Comparison of ENCODE assay signal across 24 cellular contexts in genomic region chr1:225949041-225949440, GRCh38. TPM values are rescaled to one million over a fixed set of nuclear protein-coding genes. Genes with fewer than 3 reads are reported as not detected.
DNase-seq lines count a peak whose midpoint lies in the region; ATAC-seq, FAIRE-seq and TF ChIP-seq lines count a peak whose summit lies in the region.
"Had no signal": no experiment of that assay in that cellular context is flagged by ENCODE, and none has a peak within 500 bp of the region (broad histone marks: within the 10 kb centered on the region; RNA-seq: fewer than 3 reads in every experiment).

No MANE protein-coding gene starts in this region.

- no peak for ATAC-seq in K562
- no peak for ATAC-seq in GM18505 (IDR thresholded peaks at IDR 0.05; ENCODE audit: unreplicated experiment)
- ATAC-seq in left lobe of liver = no peak
- ATAC-seq: CD8-positive, alpha-beta T cell; GM12878 had no signal

- H3K27ac Mint-ChIP-seq in H9 = peak overlapping the region in 2 of 3 experiments; percentile 31 to 37; a peak in 3 of 7 replicates
- H3K27ac Mint-ChIP-seq: B cell; CD8-positive, alpha-beta T cell had no signal

- no peaks in the 10 kb centered on the region for H3K79me1 ChIP-seq in H9 (ENCODE audit: insufficient read depth, low read depth, low read length, poor library complexity, severe bottlenecking)
- no peaks in the 10 kb centered on the region for H3K79me1 ChIP-seq in mesendoderm (ENCODE audit: low read length)

- no peak overlapping the region for H3K4ac ChIP-seq in H9 (ENCODE audit: low read depth, low read length)
- H3K4ac ChIP-seq in mesendoderm (ENCODE audit: low read depth, low read length) = no peak overlapping the region

- no peak overlapping the region for H3K23ac ChIP-seq in H9 (ENCODE audit: insufficient read length, low read depth, low read length)
- no peak overlapping the region for H3K23ac ChIP-seq in mesendoderm (ENCODE audit: low read length)

- no peaks in the 10 kb centered on the region for H4K20me1 ChIP-seq in H9 (ENCODE audit: control insufficient read depth, insufficient read depth, insufficient read length)
- H4K20me1 ChIP-seq in K562 (replicated peaks; ENCODE audit: control insufficient read depth, insufficient read depth, low read length) = no peaks in the 10 kb centered on the region

- no peaks in the 10 kb centered on the region for H3K9me1 ChIP-seq in K562 (ENCODE audit: control insufficient read depth, insufficient read depth, low read length)

- no peak overlapping the region for H3K14ac ChIP-seq in H9 (ENCODE audit: insufficient read depth, low read length)

- no peaks in the 10 kb centered on the region for H3K36me3 Mint-ChIP-seq in H9 (ENCODE audit: insufficient read depth in 1 of 3, low read depth in 3 of 3)
- H3K36me3 Mint-ChIP-seq: CD8-positive, alpha-beta T cell had no signal

- no peaks in the 10 kb centered on the region; the same call in 1 of the 2 replicates for H3K27me3 ChIP-seq in H9 (ENCODE audit: insufficient read depth, low read length)
- no peaks in the 10 kb centered on the region for H3K27me3 ChIP-seq in K562 (ENCODE audit: control insufficient read depth in 2 of 2, insufficient read depth in 2 of 2, low read length in 2 of 2)
- H3K27me3 ChIP-seq in mesendoderm (ENCODE audit: insufficient read depth, low read length, poor library complexity) = no peaks in the 10 kb centered on the region
- peaks cover 0 to 26% (median 0%) of the 10 kb centered on the region in 7 donors for H3K27me3 ChIP-seq in spleen (replicated peaks in 1 of 7)

- no peaks in the 10 kb centered on the region for H3K36me3 ChIP-seq in K562 (ENCODE audit: control insufficient read depth, insufficient read depth, low read length)
- no peaks in the 10 kb centered on the region for H3K36me3 ChIP-seq in mesendoderm (ENCODE audit: control insufficient read depth, insufficient read depth, low read length)
- H3K36me3 ChIP-seq in spleen = no peaks in the 10 kb centered on the region

- H3K79me2 ChIP-seq in H9 (ENCODE audit: insufficient read depth, low read length) = no peaks in the 10 kb centered on the region
- H3K79me2 ChIP-seq in K562 (ENCODE audit: control insufficient read depth, insufficient read depth, low read length) = no peaks in the 10 kb centered on the region
- H3K79me2 ChIP-seq in mesendoderm (ENCODE audit: control insufficient read depth, insufficient read depth, low read length) = no peaks in the 10 kb centered on the region

- H2BK5ac ChIP-seq in H9 (ENCODE audit: insufficient read length, low read length) = no peak overlapping the region
- H2BK5ac ChIP-seq in mesendoderm (ENCODE audit: low read length) = no peak overlapping the region

- H3K23me2 ChIP-seq in H9 (ENCODE audit: insufficient read length, low read depth, low read length, poor library complexity, severe bottlenecking) = no peaks in the 10 kb centered on the region

- H3K27ac ChIP-seq in H9 (ENCODE audit: insufficient read length, low read depth, low read length) = no peak overlapping the region
- no peak overlapping the region for H3K27ac ChIP-seq in K562 (ENCODE audit: extremely low read depth, low read depth, low read length)
- peak overlapping the region; percentile 68 for H3K27ac ChIP-seq in mesendoderm (ENCODE audit: low read depth, low read length)
- no peak overlapping the region for H3K27ac ChIP-seq in spleen
- H3K27ac ChIP-seq: C4-2B, SK-N-MC had no signal

- DNase-seq in H9 (no peak), K562 (ENCODE audit: extremely low read depth in 1 of 4, low spot score in 3 of 4) (peak in 1 of 4 experiments; percentile 11), mesendoderm (peak; percentile 87), spleen (peak; percentile 24), NCI-H526 treated with DMSO at 0.1 percent for 48 hours (lab: John Stamatoyannopoulos, UW) (no peak), left lobe of liver (ENCODE audit: low spot score) (no peak)
- DNase-seq: Caco-2; CD8-positive, alpha-beta T cell; GDM1; Karpas-422; NCI-H1092; NCI-H1436; NCI-H2029; NCI-H446 treated with DMSO at 0.1 percent for 48 hours; NCI-H526; Right ventricle myocardium superior; RPMI8226 had no signal

- POLR2A ChIA-PET in K562 (lab: Yijun Ruan, JAX) = interaction anchor here (0.8 to 1.3 kb wide), 4 partner anchors 10 to 24 kb away, joined by 3 to 6 read pairs (median 4); partner anchors contain the start of gene PYCR2

- no peak overlapping the region for H2AFZ ChIP-seq in H9 (ENCODE audit: low read length)
- H2AFZ ChIP-seq in K562 (ENCODE audit: low read depth, low read length) = peak overlapping the region; percentile 54

- H3K9me3 Mint-ChIP-seq in H9 = no peaks in the 10 kb centered on the region; a peak in 1 of 5 replicates
- H3K9me3 Mint-ChIP-seq: CD8-positive, alpha-beta T cell had no signal

- H3K4me2 ChIP-seq in H9 (ENCODE audit: insufficient read depth, insufficient read length, low read length) = no peak overlapping the region
- peak overlapping the region; percentile 5; the same call in 1 of the 2 replicates for H3K4me2 ChIP-seq in K562 (ENCODE audit: insufficient read depth, low read length)
- H3K4me2 ChIP-seq in mesendoderm (ENCODE audit: low read length) = no peak overlapping the region

- TF ChIP-seq CTCF in H9 (conservative IDR thresholded peaks at IDR 0.05) = no peak
- no peak for TF ChIP-seq CTCF in K562 (IDR thresholded peaks at IDR 0.05 in 2 of 3, conservative IDR thresholded peaks at IDR 0.05 in 1 of 3; ENCODE audit: insufficient read depth in 2 of 3, low read depth in 1 of 3, low read length in 3 of 3)
- no peak for TF ChIP-seq CTCF in spleen (IDR thresholded peaks at IDR 0.05 in 8 of 11, conservative IDR thresholded peaks at IDR 0.05 in 3 of 11)

- peaks cover 57 to 58% of the 10 kb centered on the region in 2 experiments for H3K4me1 Mint-ChIP-seq in H9

- H3K56ac ChIP-seq in H9 (ENCODE audit: insufficient read length, low read depth, low read length) = no peak overlapping the region
- H3K56ac ChIP-seq in mesendoderm (ENCODE audit: low read length) = peak overlapping the region; percentile 54

- H3K4me1 ChIP-seq in H9 (ENCODE audit: insufficient read depth, low read length) (peaks cover 28% of the 10 kb centered on the region; the same call in 1 of the 2 replicates), K562 (replicated peaks in 1 of 2; ENCODE audit: control insufficient read depth in 2 of 2, insufficient read depth in 2 of 2, low read length in 2 of 2) (peaks cover 13 to 15% of the 10 kb centered on the region in 2 experiments; a peak in 4 of 5 replicates), mesendoderm (ENCODE audit: control insufficient read depth, low read depth, low read length) (peaks cover 24% of the 10 kb centered on the region), spleen (peaks cover 0 to 14% (median 9%) of the 10 kb centered on the region in 6 donors)
- H3K4me1 ChIP-seq: Caco-2 had no signal

- H4K91ac ChIP-seq in H9 (ENCODE audit: insufficient read length, low read depth, low read length) = no peak overlapping the region

- no peak for TF ChIP-seq RAD21 in K562 (CRISPR knock-in tag; conservative IDR thresholded peaks at IDR 0.05 in 1 of 2, IDR thresholded peaks at IDR 0.05 in 1 of 2)

- no peak overlapping the region for H2AK5ac ChIP-seq in H9 (ENCODE audit: insufficient read length, low read length)
- H2AK5ac ChIP-seq in mesendoderm (ENCODE audit: low read length) = no peak overlapping the region

- no peak overlapping the region for H3T11ph ChIP-seq in H9 (ENCODE audit: low read length)

- no TSS peak for BruUV-seq in K562 (replicated peaks; lab: Mats Ljungman, UMichigan)

- no peak for TF ChIP-seq EP300 in K562 (IDR thresholded peaks at IDR 0.05; ENCODE audit: low read length)

- FAIRE-seq in K562 (lab: Jason Lieb, UNC) = no peak
- FAIRE-seq: GM12878 had no signal

- no CpG with 5 or more reads among the region's 6 CpGs for WGBS in H9 (ENCODE audit: extremely low coverage, insufficient read length, low lambda C conversion rate)
- WGBS in K562 (ENCODE audit: insufficient coverage, low coverage, missing lambda C conversion rate) = 31% methylated on average over 6 of the region's 6 CpGs
- no CpG with 5 or more reads among the region's 6 CpGs for WGBS in mesendoderm (ENCODE audit: extremely low coverage, insufficient coverage, low lambda C conversion rate)
- 40 to 63% (median 44%) methylated on average over 6 of the region's 6 CpGs for WGBS in spleen, 5 donors

- H3K4me3 Mint-ChIP-seq in H9 = peak overlapping the region in 1 of 2 experiments; percentile 7; a peak in 1 of 5 replicates
- H3K4me3 Mint-ChIP-seq: B cell; CD8-positive, alpha-beta T cell had no signal

- H4K8ac ChIP-seq in H9 (replicated peaks; ENCODE audit: insufficient read length, low read depth, low read length) (no peak overlapping the region), mesendoderm (ENCODE audit: low read depth, low read length) (no peak overlapping the region)

- H3K9me3 ChIP-seq in H9 (ENCODE audit: control insufficient read depth, low read depth, low read length) = no peaks in the 10 kb centered on the region
- H3K9me3 ChIP-seq in K562 (replicated peaks; ENCODE audit: control insufficient read depth, insufficient read depth, low read depth, low read length) = no peaks in the 10 kb centered on the region
- no peaks in the 10 kb centered on the region for H3K9me3 ChIP-seq in spleen
- H3K9me3 ChIP-seq: Caco-2 had no signal

- H2BK12ac ChIP-seq in H9 (ENCODE audit: insufficient read length, low read depth, low read length) = no peak overlapping the region

- no peak for TF ChIP-seq POLR2A in K562 (conservative IDR thresholded peaks at IDR 0.05)
- no peak for TF ChIP-seq POLR2A in spleen (IDR thresholded peaks at IDR 0.05)
- TF ChIP-seq POLR2A in GM18505 (IDR thresholded peaks at IDR 0.05; ENCODE audit: borderline replicate concordance, extremely low read depth, insufficient read depth, insufficient read length) = no peak

- CTCF ChIA-PET in K562 (lab: Yijun Ruan, JAX; ENCODE audit: low intra/inter-chr PET ratio) = no interaction called here

- no peak overlapping the region for H2BK20ac ChIP-seq in H9 (ENCODE audit: low read depth, low read length, poor library complexity, severe bottlenecking)

- H4K5ac ChIP-seq in H9 (ENCODE audit: insufficient read length, low read depth, low read length) (no peak overlapping the region), mesendoderm (ENCODE audit: low read length) (no peak overlapping the region)

- H3K18ac ChIP-seq in H9 (ENCODE audit: insufficient read length, low read depth, low read length) (no peak overlapping the region), mesendoderm (ENCODE audit: low read length) (no peak overlapping the region)

- no peak overlapping the region for H3K9ac ChIP-seq in H9 (ENCODE audit: extremely low read depth, insufficient read length, low read length)
- no peak overlapping the region; a peak in 1 of 4 replicates for H3K9ac ChIP-seq in K562 (ENCODE audit: insufficient read depth in 1 of 2, low read depth in 2 of 2, low read length in 2 of 2)
- no peak overlapping the region for H3K9ac ChIP-seq in mesendoderm (ENCODE audit: low read length)

- H2BK120ac ChIP-seq in H9 (ENCODE audit: low read depth, low read length, poor library complexity, severe bottlenecking) = no peak overlapping the region
- H2BK120ac ChIP-seq in mesendoderm (ENCODE audit: low read depth, low read length) = no peak overlapping the region

- peaks cover 13% of the 10 kb centered on the region for H3K27me3 Mint-ChIP-seq in H9 (ENCODE audit: low read depth)

- H2BK15ac ChIP-seq in H9 (ENCODE audit: low read depth, low read length) (no peak overlapping the region), mesendoderm (replicated peaks; ENCODE audit: low read depth) (no peak overlapping the region)

- in situ Hi-C loops in K562 (cut with MboI) = no loop called here

- no peak overlapping the region for H3K4me3 ChIP-seq in K562
- no peak overlapping the region for H3K4me3 ChIP-seq in mesendoderm (ENCODE audit: low read length)
- no peak overlapping the region for H3K4me3 ChIP-seq in spleen
- H3K4me3 ChIP-seq: GM12878, SK-N-MC had no signal

- intact Hi-C loops in K562 (cut with micrococcal nuclease) = no loop called here
- intact Hi-C loops in spleen (cut with DNase I; ENCODE audit: low total_unique reads) = no loop called here

RNA-seq across cellular contexts. Expression of gene LEFTY2, which starts 8.0 kb away (rescaled TPM):
- total RNA-seq in H9 (2021) (16.3 and 16.9 TPM in 2 replicates), K562 (2014; rRNA removed) (0.08 and 0.14 TPM in 2 replicates), K562 (2014; rRNA removed; fragmentation: Illumina TruSeq; extraction: Trizol) (not detected in 2 replicates), K562 (2015; rRNA removed; fragmentation: Illumina TruSeq; extraction: Trizol) (not detected in 2 replicates), K562 (2021) (not detected in 2 replicates), spleen (under 1 TPM in 3 of 7 donors, not detected in 4; 0.34 to 0.54 (median 0.37) TPM), left lobe of liver (not detected)
- total RNA-seq in K562 (2011; cell fraction: chromatin; rRNA removed; ENCODE audit: low replicate concordance) = 0.23 TPM in 1 of 2 replicates, not detected in the other
- total RNA-seq in K562 (2011; cell fraction: nucleolus; rRNA removed) = not detected in 2 replicates
- total RNA-seq in K562 (2011; cell fraction: nucleoplasm; rRNA removed) = 0.29 TPM in 1 of 2 replicates, not detected in the other
- polyA plus RNA-seq in K562 (2011; rRNA removed) (0.04 and 0.07 TPM in 2 replicates), K562 (2014; fragmentation: Illumina TruSeq; extraction: Trizol) (not detected in 2 replicates), K562 (2014; fragmentation: Nextera tagmentation; extraction: Ambion mirVana) (not detected), K562 (2014; rRNA removed) (0.78 TPM in 1 of 2 replicates, not detected in the other), spleen (under 1 TPM; 0.06 to 0.65 (median 0.11) TPM)
- 0.03 and 0.06 TPM in 2 replicates for polyA plus RNA-seq in K562 (2011; cell fraction: cytosol; rRNA removed)
- 0.06 TPM in 1 of 2 replicates, not detected in the other for polyA plus RNA-seq in K562 (2011; cell fraction: nucleus; rRNA removed)
- polyA plus RNA-seq in K562 (2012) = 0.04 TPM in 2 replicates
- polyA minus RNA-seq in K562 (2011; rRNA and poly(A)+ RNA removed) = not detected in 2 replicates
- polyA minus RNA-seq in K562 (2011; cell fraction: cytosol; rRNA and poly(A)+ RNA removed) = not detected in 2 replicates
- polyA minus RNA-seq in K562 (2011; cell fraction: nucleus; rRNA and poly(A)+ RNA removed) = not detected in 2 replicates
- polyA plus RNA-seq in mesendoderm (2013, experiment 1 of 2) = 11.8 TPM
- 13.3 TPM for polyA plus RNA-seq in mesendoderm (2013, experiment 2 of 2)
- total RNA-seq: B cell; Caco-2; CD8-positive, alpha-beta T cell; GM12878; H4; T-helper 1 cell treated with Interleukin-12 subunit alpha and Interleukin-12 subunit beta and Interleukin-4 antibody, amounts not matched to agents 30 ng/mL and 1 ng/mL, for 36 hours had no signal
- polyA plus RNA-seq: GM12878 had no signal

RNA-seq across cellular contexts. Expression of gene PYCR2, which starts 25.0 kb away (rescaled TPM):
- total RNA-seq in H9 (2021) (104 TPM in 2 replicates), K562 (2014; rRNA removed) (162 and 176 TPM in 2 replicates), K562 (2014; rRNA removed; fragmentation: Illumina TruSeq; extraction: Trizol) (75.2 and 76.7 TPM in 2 replicates), K562 (2015; rRNA removed; fragmentation: Illumina TruSeq; extraction: Trizol) (79.2 and 83.5 TPM in 2 replicates), K562 (2021) (200 and 219 TPM in 2 replicates), spleen (10 to 100 TPM; 50.0 to 72.8 (median 67.6) TPM), left lobe of liver (26.9 TPM)
- total RNA-seq in K562 (2011; cell fraction: chromatin; rRNA removed; ENCODE audit: low replicate concordance) = 118 and 268 TPM in 2 replicates
- 193 and 210 TPM in 2 replicates for total RNA-seq in K562 (2011; cell fraction: nucleolus; rRNA removed)
- 181 and 191 TPM in 2 replicates for total RNA-seq in K562 (2011; cell fraction: nucleoplasm; rRNA removed)
- polyA plus RNA-seq in K562 (2011; rRNA removed) (127 and 246 TPM in 2 replicates), K562 (2014; fragmentation: Illumina TruSeq; extraction: Trizol) (154 and 187 TPM in 2 replicates), K562 (2014; fragmentation: Nextera tagmentation; extraction: Ambion mirVana) (1 to 10 TPM; 5.5 to 7.9 TPM), K562 (2014; rRNA removed) (195 and 208 TPM in 2 replicates), spleen (10 to 100 TPM; 68.1 to 80.4 (median 79.9) TPM)
- polyA plus RNA-seq in K562 (2011; cell fraction: cytosol; rRNA removed) = 168 and 216 TPM in 2 replicates
- 321 and 394 TPM in 2 replicates for polyA plus RNA-seq in K562 (2011; cell fraction: nucleus; rRNA removed)
- 161 and 213 TPM in 2 replicates for polyA plus RNA-seq in K562 (2012)
- polyA minus RNA-seq in K562 (2011; rRNA and poly(A)+ RNA removed) = 79.4 and 82.2 TPM in 2 replicates
- polyA minus RNA-seq in K562 (2011; cell fraction: cytosol; rRNA and poly(A)+ RNA removed) = 58.5 and 79.5 TPM in 2 replicates
- 66.8 and 85.3 TPM in 2 replicates for polyA minus RNA-seq in K562 (2011; cell fraction: nucleus; rRNA and poly(A)+ RNA removed)
- polyA plus RNA-seq in mesendoderm (2013, experiment 1 of 2) = 94.1 TPM
- polyA plus RNA-seq in mesendoderm (2013, experiment 2 of 2) = 95.3 TPM

RNA-seq across cellular contexts. Expression of gene SDE2, which starts 50.1 kb away (rescaled TPM):
- total RNA-seq in H9 (2021) (20.5 and 21.7 TPM in 2 replicates), K562 (2014; rRNA removed) (44.9 and 46.0 TPM in 2 replicates), K562 (2014; rRNA removed; fragmentation: Illumina TruSeq; extraction: Trizol) (62.3 and 72.5 TPM in 2 replicates), K562 (2015; rRNA removed; fragmentation: Illumina TruSeq; extraction: Trizol) (42.7 and 43.0 TPM in 2 replicates), K562 (2021) (45.3 and 50.5 TPM in 2 replicates), spleen (10 to 100 TPM; 18.4 to 23.6 (median 21.7) TPM), left lobe of liver (8.0 TPM)
- 30.3 and 54.4 TPM in 2 replicates for total RNA-seq in K562 (2011; cell fraction: chromatin; rRNA removed; ENCODE audit: low replicate concordance)
- total RNA-seq in K562 (2011; cell fraction: nucleolus; rRNA removed) = 21.3 and 22.5 TPM in 2 replicates
- 40.9 and 49.1 TPM in 2 replicates for total RNA-seq in K562 (2011; cell fraction: nucleoplasm; rRNA removed)
- polyA plus RNA-seq in K562 (2011; rRNA removed) (35.6 and 49.1 TPM in 2 replicates), K562 (2014; fragmentation: Illumina TruSeq; extraction: Trizol) (35.7 and 39.9 TPM in 2 replicates), K562 (2014; fragmentation: Nextera tagmentation; extraction: Ambion mirVana) (10 to 100 TPM; 14.3 to 19.3 TPM), K562 (2014; rRNA removed) (44.6 and 46.1 TPM in 2 replicates), spleen (1 to 10 TPM; 4.6 to 9.9 (median 5.6) TPM)
- polyA plus RNA-seq in K562 (2011; cell fraction: cytosol; rRNA removed) = 19.9 and 37.9 TPM in 2 replicates
- polyA plus RNA-seq in K562 (2011; cell fraction: nucleus; rRNA removed) = 10.7 and 11.3 TPM in 2 replicates
- 13.2 and 19.6 TPM in 2 replicates for polyA plus RNA-seq in K562 (2012)
- polyA minus RNA-seq in K562 (2011; rRNA and poly(A)+ RNA removed) = 55.7 and 62.4 TPM in 2 replicates
- polyA minus RNA-seq in K562 (2011; cell fraction: cytosol; rRNA and poly(A)+ RNA removed) = 24.8 and 29.7 TPM in 2 replicates
- polyA minus RNA-seq in K562 (2011; cell fraction: nucleus; rRNA and poly(A)+ RNA removed) = 11.2 and 15.9 TPM in 2 replicates
- 12.6 TPM for polyA plus RNA-seq in mesendoderm (2013, experiment 1 of 2)
- 13.0 TPM for polyA plus RNA-seq in mesendoderm (2013, experiment 2 of 2)

Comparison
In these comparisons a context has a peak if more than half of its experiments do, and no peak if none do; other contexts are left out.
1. DNase-seq: peak in mesendoderm (single experiment) and spleen (single experiment); none in H9 (single experiment), NCI-H526 treated with DMSO at 0.1 percent for 48 hours (single experiment) and left lobe of liver (single experiment).
2. RNA of gene LEFTY2, which starts 8.0 kb away (total RNA-seq): 16.3 to 16.9 TPM in H9; 0.34 to 0.54 TPM in spleen, not detected in left lobe of liver (single experiment) and 0.08 to 0.29 TPM in K562; every median in the first group is over 10 times any median in the second.